Comparison of ENCODE assay signal across 8 cellular contexts in the genomic region with DNA sequence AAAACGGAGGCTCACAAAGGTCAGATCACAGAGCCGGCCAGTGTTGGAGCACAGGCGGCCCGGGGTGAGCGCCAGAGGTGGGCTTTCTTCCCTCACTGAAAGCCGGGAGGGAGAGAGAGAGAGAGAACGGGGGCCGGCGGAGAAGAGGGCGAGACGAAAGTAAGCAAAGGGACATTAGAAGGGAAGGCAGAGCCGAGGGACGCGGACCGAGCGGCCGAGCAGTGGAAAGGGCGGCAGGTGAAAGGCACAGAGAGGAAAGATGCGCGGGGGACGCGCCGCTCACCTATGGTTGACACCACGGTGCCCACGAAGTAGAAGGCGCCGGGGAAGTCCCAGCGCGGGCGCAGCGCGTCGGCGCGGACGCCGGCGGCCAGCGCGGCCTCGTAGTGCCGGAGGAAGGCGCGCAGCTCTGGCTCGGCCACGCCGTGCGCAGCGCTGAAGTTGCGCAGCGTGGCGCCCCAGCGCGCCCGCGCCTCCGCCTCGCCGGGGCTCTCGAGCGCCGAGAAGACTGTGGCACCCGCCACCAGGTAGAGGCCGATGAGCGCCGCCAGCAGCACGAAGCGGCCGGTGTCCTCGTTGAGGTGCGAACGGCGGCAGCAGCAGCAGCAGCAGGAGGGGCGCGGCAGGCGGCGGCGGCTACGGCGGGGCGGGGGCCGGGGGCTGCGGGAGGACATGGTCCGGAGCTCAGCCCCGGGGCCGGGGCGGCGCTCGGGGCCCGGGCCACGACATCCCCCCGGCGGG. TPM values are rescaled to one million over a fixed set of nuclear protein-coding genes. Genes with fewer than 3 reads are reported as not detected.
DNase-seq lines count a peak whose midpoint lies in the region; TF ChIP-seq lines count a peak whose summit lies in the region.

No MANE protein-coding gene starts in this region.

- H3K4me1 ChIP-seq in testis = peaks cover 11% of the 10 kb centered on the region
- H3K4me1 ChIP-seq in thyroid gland = peaks cover 11 to 25% of the 10 kb centered on the region in 2 donors

- intact Hi-C loops in testis (cut with DNase I; ENCODE audit: low total_unique reads) (no loop called here), thyroid gland (cut with DNase I) (no loop called here)

- H3K9me3 ChIP-seq in testis (no peaks in the 10 kb centered on the region), thyroid gland (no peaks in the 10 kb centered on the region)

- WGBS in testis, 2 donors = 0 to 1% methylated on average over 19 to 76 of the region's 93 CpGs
- WGBS in thyroid gland, 2 donors = 1 to 4% methylated on average over 24 to 33 of the region's 93 CpGs

- TF ChIP-seq POLR2A in testis (IDR thresholded peaks at IDR 0.05) = no peak
- TF ChIP-seq POLR2A in thyroid gland (IDR thresholded peaks at IDR 0.05) = no peak

- H3K27ac ChIP-seq in testis (no peak overlapping the region), thyroid gland (no peak overlapping the region)

- TF ChIP-seq CTCF in GM12865 (IDR thresholded peaks at IDR 0.05; ENCODE audit: insufficient read depth, low read depth, low read length, missing control alignments) = no peak
- TF ChIP-seq CTCF in WI38 (IDR thresholded peaks at IDR 0.05; ENCODE audit: low read depth, low read length) = no peak
- TF ChIP-seq CTCF in testis (IDR thresholded peaks at IDR 0.05) = no peak
- TF ChIP-seq CTCF in thyroid gland (IDR thresholded peaks at IDR 0.05) = no peak

- H3K36me3 ChIP-seq in testis (ENCODE audit: low read depth, missing control alignments) (no peaks in the 10 kb centered on the region), thyroid gland (no peaks in the 10 kb centered on the region)

- DNase-seq in AG08396 (ENCODE audit: low spot score) (peak; percentile 62), GM12865 (ENCODE audit: low read depth) (peak; percentile 25), testis (no peak), RKO (ENCODE audit: low spot score) (no peak), thyroid gland (no peak), activated gamma-delta T cell treated with Interleukin-2 at 50 U/mL for 16 hours (no peak)

- H3K27me3 ChIP-seq in testis (no peaks in the 10 kb centered on the region), thyroid gland (peaks cover 11% of the 10 kb centered on the region)

- peak overlapping the region; percentile 2 for H3K4me3 ChIP-seq in GM12865 (ENCODE audit: low read depth, low read length)
- H3K4me3 ChIP-seq in WI38 (ENCODE audit: low read depth, low read length) = 0 out of 2 replicates have a peak overlapping the region, but pooled peaks have one; percentile 10
- H3K4me3 ChIP-seq in iPS-11a (ENCODE audit: low read depth, low read length) = peak overlapping the region; percentile 53
- peak overlapping the region; percentile 5 to 37 for H3K4me3 ChIP-seq in testis
- H3K4me3 ChIP-seq in thyroid gland (replicated peaks in 1 of 3) = no peak overlapping the region

RNA-seq across cellular contexts. Expression of gene KCNK12, which starts 1.0 kb away (rescaled TPM):
- total RNA-seq in testis (1 to 10 TPM; 1.1 to 1.4 TPM), thyroid gland (under 1 TPM in 1 of 4 donors, not detected in 3; 0.29 TPM)
- 0.69 TPM for polyA plus RNA-seq in testis (ENCODE audit: insufficient read depth, low read depth, low replicate concordance)

Comparison
In these comparisons a context has a peak if more than half of its experiments do, and no peak if none do; other contexts are left out.
1. DNase-seq: peak in AG08396 (single experiment) and GM12865 (single experiment); none in testis (single experiment), RKO (single experiment), thyroid gland (0 of 2) and activated gamma-delta T cell treated with Interleukin-2 at 50 U/mL for 16 hours (single experiment).
2. H3K4me3 ChIP-seq: peak in GM12865 (single experiment), WI38 (single experiment), iPS-11a (single experiment) and testis (2 of 2); none in thyroid gland (0 of 3).